Comparison of ENCODE assay signal across 8 cellular contexts in the genomic region with DNA sequence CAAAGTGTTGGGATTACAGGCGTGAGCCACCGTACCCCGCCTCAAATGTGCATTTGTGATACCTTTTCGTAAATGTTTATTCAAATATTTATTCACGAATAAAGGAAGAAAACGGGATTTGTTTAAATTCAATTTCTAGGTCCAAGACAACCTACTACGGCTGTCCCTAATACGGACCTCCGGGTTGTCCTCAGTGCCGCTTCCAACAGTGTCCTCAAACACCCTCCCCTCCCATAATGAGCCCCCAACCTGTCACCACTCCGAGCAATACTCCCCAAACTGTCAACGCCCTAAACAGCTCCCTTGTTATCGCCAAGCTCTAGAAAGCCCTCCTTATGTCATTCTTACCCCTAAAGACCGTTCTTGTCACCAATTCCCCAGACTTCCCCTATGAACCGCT. TPM values are rescaled to one million over a fixed set of nuclear protein-coding genes. Genes with fewer than 3 reads are reported as not detected.
DNase-seq lines count a peak whose midpoint lies in the region; TF ChIP-seq lines count a peak whose summit lies in the region.

No MANE protein-coding gene starts in this region.

- no peaks in the 10 kb centered on the region for H4K20me1 ChIP-seq in MM.1S (ENCODE audit: insufficient read depth, low read length)

- intact Hi-C loops in activated naive CD4-positive, alpha-beta T cell treated with anti-CD3 and anti-CD28 coated beads for 36 hours (cut with micrococcal nuclease) = loop anchor here (1.0 to 10.0 kb wide), 10 partner anchors 9 to 1625 kb away; a partner anchor contains a TSS

- H2AFZ ChIP-seq in MM.1S (ENCODE audit: low read length) = peak overlapping the region; percentile 87

- peaks cover 36% of the 10 kb centered on the region for H3K4me1 Mint-ChIP-seq in activated naive CD4-positive, alpha-beta T cell treated with anti-CD3 and anti-CD28 coated beads for 36 hours (ENCODE audit: low read depth)
- peaks cover 15% of the 10 kb centered on the region for H3K4me1 Mint-ChIP-seq in endodermal cell

- peaks cover 3% of the 10 kb centered on the region for H3K27me3 Mint-ChIP-seq in activated naive CD4-positive, alpha-beta T cell treated with anti-CD3 and anti-CD28 coated beads for 36 hours (ENCODE audit: low read depth)
- no peaks in the 10 kb centered on the region for H3K27me3 Mint-ChIP-seq in endodermal cell (ENCODE audit: insufficient read depth)

- H3K4me1 ChIP-seq in MM.1S (ENCODE audit: low read length) = no peaks in the 10 kb centered on the region
- H3K4me1 ChIP-seq in endodermal cell (ENCODE audit: control insufficient read depth, insufficient read depth, low read length) = peaks cover 4% of the 10 kb centered on the region
- peaks cover 49 to 55% of the 10 kb centered on the region in 2 experiments for H3K4me1 ChIP-seq in neutrophil (ENCODE audit: control insufficient read depth in 1 of 2, insufficient read depth in 1 of 2, low read depth in 1 of 2, low read length in 1 of 2)

- H3K4me2 ChIP-seq in MM.1S (ENCODE audit: low read depth, low read length) = peak overlapping the region; percentile 86

- no peaks in the 10 kb centered on the region for H3F3A ChIP-seq in MM.1S (ENCODE audit: insufficient read depth, low read length)

- peak overlapping the region; percentile 94 for H3K27ac Mint-ChIP-seq in activated naive CD4-positive, alpha-beta T cell treated with anti-CD3 and anti-CD28 coated beads for 36 hours
- H3K27ac Mint-ChIP-seq in endodermal cell = peak overlapping the region; percentile 96

- H3K27ac ChIP-seq in MM.1S (ENCODE audit: low read length) (peak overlapping the region; percentile 13; the same call in 1 of the 2 replicates), endodermal cell (ENCODE audit: low read depth, low read length) (no peak overlapping the region), neutrophil (peak overlapping the region; percentile 85)

- H3K79me2 ChIP-seq in MM.1S (ENCODE audit: low read length) = peaks cover 18% of the 10 kb centered on the region

- CTCF ChIA-PET in activated naive CD4-positive, alpha-beta T cell treated with anti-CD3 and anti-CD28 coated beads for 36 hours (lab: Charles Lee) = interaction anchor here (1.1 to 2.7 kb wide), 6 partner anchors 49 to 366 kb away, joined by 4 to 13 read pairs (median 5); a partner anchor contains a TSS

- DNase-seq in activated naive CD4-positive, alpha-beta T cell treated with anti-CD3 and anti-CD28 coated beads for 36 hours = no peak
- no peak for DNase-seq in activated naive CD4-positive, alpha-beta T cell (lab: John Stamatoyannopoulos, UW)
- DNase-seq in MM.1S (no peak), endodermal cell (no peak), NCI-H510A (lab: John Stamatoyannopoulos, UW) (no peak), GM13976 (ENCODE audit: low spot score) (no peak)
- DNase-seq in activated CD4-positive, CD25-positive, alpha-beta regulatory T cell (lab: John Stamatoyannopoulos, UW) = no peak

- no peaks in the 10 kb centered on the region for H3K9me2 ChIP-seq in MM.1S (replicated peaks; ENCODE audit: insufficient read depth, low read length)

- H3K9me3 Mint-ChIP-seq in activated naive CD4-positive, alpha-beta T cell treated with anti-CD3 and anti-CD28 coated beads for 36 hours = no peaks in the 10 kb centered on the region
- no peaks in the 10 kb centered on the region for H3K9me3 Mint-ChIP-seq in endodermal cell

- H3K36me3 ChIP-seq in MM.1S (replicated peaks; ENCODE audit: insufficient read depth, low read length) = no peaks in the 10 kb centered on the region; the same call in 1 of the 2 replicates
- H3K36me3 ChIP-seq in endodermal cell (ENCODE audit: control insufficient read depth, insufficient read depth, low read length) = peaks cover 31% of the 10 kb centered on the region
- peaks cover 34% of the 10 kb centered on the region for H3K36me3 ChIP-seq in neutrophil

- H3K4me3 ChIP-seq in MM.1S (ENCODE audit: low read length) (peak overlapping the region; percentile 83), endodermal cell (ENCODE audit: low read length) (peak overlapping the region; percentile 98), neutrophil (ENCODE audit: low read depth in 1 of 2, low read length in 1 of 2) (peak overlapping the region; percentile 68 to 97)

- no peak for TF ChIP-seq CTCF in MM.1S (IDR thresholded peaks at IDR 0.05; ENCODE audit: low read length)
- TF ChIP-seq CTCF in endodermal cell (conservative IDR thresholded peaks at IDR 0.05) = no peak
- no peak for TF ChIP-seq CTCF in neutrophil (IDR thresholded peaks at IDR 0.05)
- no peak for TF ChIP-seq CTCF in GM13976 (IDR thresholded peaks at IDR 0.05; ENCODE audit: borderline replicate concordance, control extremely low read depth, extremely low read depth, insufficient read depth, missing control alignments)

- in situ Hi-C loops in GM13976 (cut with MboI; ENCODE audit: low sequenced_read_pairs, unreplicated experiment) = no loop called here

- peak overlapping the region; percentile 64; the same call in 1 of the 2 replicates for H3K9ac ChIP-seq in MM.1S (ENCODE audit: low read length)
- H3K9ac ChIP-seq in endodermal cell (ENCODE audit: extremely low read depth, low read length, poor library complexity, severe bottlenecking) = peak overlapping the region; percentile 44

- H3K9me3 ChIP-seq in MM.1S (replicated peaks; ENCODE audit: insufficient read depth, low read length) = no peaks in the 10 kb centered on the region
- H3K9me3 ChIP-seq in endodermal cell (ENCODE audit: control insufficient read depth, low read length) = no peaks in the 10 kb centered on the region
- no peaks in the 10 kb centered on the region for H3K9me3 ChIP-seq in neutrophil

- H3K4me3 Mint-ChIP-seq in activated naive CD4-positive, alpha-beta T cell treated with anti-CD3 and anti-CD28 coated beads for 36 hours = peak overlapping the region; percentile 98
- peak overlapping the region; percentile 86 for H3K4me3 Mint-ChIP-seq in endodermal cell

- peaks cover 7% of the 10 kb centered on the region for H3K36me3 Mint-ChIP-seq in activated naive CD4-positive, alpha-beta T cell treated with anti-CD3 and anti-CD28 coated beads for 36 hours (ENCODE audit: low read depth)
- H3K36me3 Mint-ChIP-seq in endodermal cell (ENCODE audit: low read depth) = peaks cover 25% of the 10 kb centered on the region

- no peaks in the 10 kb centered on the region for H3K27me3 ChIP-seq in MM.1S (replicated peaks; ENCODE audit: insufficient read depth, low read length)
- H3K27me3 ChIP-seq in endodermal cell (ENCODE audit: control insufficient read depth, insufficient read depth, low read length, poor library complexity, severe bottlenecking) = no peaks in the 10 kb centered on the region
- H3K27me3 ChIP-seq in neutrophil = peaks cover 30% of the 10 kb centered on the region

- WGBS in endodermal cell (ENCODE audit: insufficient coverage in 1 of 2, insufficient read length in 1 of 2), 2 experiments = 24 to 25% methylated on average over 15 of the region's 15 CpGs

RNA-seq across cellular contexts. Expression of a gene that starts 0.5 kb away (rescaled TPM):
- total RNA-seq in activated naive CD4-positive, alpha-beta T cell treated with anti-CD3 and anti-CD28 coated beads for 36 hours = 10 to 100 TPM; 63.3 to 66.8 TPM
- total RNA-seq in endodermal cell = 10 to 100 TPM; 72.8 to 78.5 TPM
- polyA plus RNA-seq in endodermal cell (2013, experiment 1 of 2) = 126 TPM
- polyA plus RNA-seq in endodermal cell (2013, experiment 2 of 2) = 128 TPM

RNA-seq across cellular contexts. Expression of a gene that starts 9.6 kb away (rescaled TPM):
- total RNA-seq in activated naive CD4-positive, alpha-beta T cell treated with anti-CD3 and anti-CD28 coated beads for 36 hours = 1 to 10 TPM; 4.5 to 5.4 TPM
- 10 to 100 TPM; 11.9 to 15.7 TPM for total RNA-seq in endodermal cell
- 25.0 TPM for polyA plus RNA-seq in endodermal cell (2013, experiment 1 of 2)
- 27.1 TPM for polyA plus RNA-seq in endodermal cell (2013, experiment 2 of 2)

RNA-seq across cellular contexts. Expression of a gene that starts 29.7 kb away (rescaled TPM):
- under 1 TPM in 1 of 2 experiments, not detected in 1; 0.10 TPM for total RNA-seq in activated naive CD4-positive, alpha-beta T cell treated with anti-CD3 and anti-CD28 coated beads for 36 hours
- 1 to 10 TPM in 1 of 2 donors, under 1 TPM in 1; 0.26 to 1.1 TPM for total RNA-seq in endodermal cell
- 0.78 TPM for polyA plus RNA-seq in endodermal cell (2013, experiment 1 of 2)
- polyA plus RNA-seq in endodermal cell (2013, experiment 2 of 2) = 0.87 TPM

RNA-seq across cellular contexts. Expression of a gene that starts 57.4 kb away (rescaled TPM):
- total RNA-seq in activated naive CD4-positive, alpha-beta T cell treated with anti-CD3 and anti-CD28 coated beads for 36 hours = 10 to 100 TPM; 45.3 to 47.5 TPM
- total RNA-seq in endodermal cell = 10 to 100 TPM; 50.1 to 54.9 TPM
- 43.4 TPM for polyA plus RNA-seq in endodermal cell (2013, experiment 1 of 2)
- polyA plus RNA-seq in endodermal cell (2013, experiment 2 of 2) = 41.1 TPM
